In the genomic region with DNA sequence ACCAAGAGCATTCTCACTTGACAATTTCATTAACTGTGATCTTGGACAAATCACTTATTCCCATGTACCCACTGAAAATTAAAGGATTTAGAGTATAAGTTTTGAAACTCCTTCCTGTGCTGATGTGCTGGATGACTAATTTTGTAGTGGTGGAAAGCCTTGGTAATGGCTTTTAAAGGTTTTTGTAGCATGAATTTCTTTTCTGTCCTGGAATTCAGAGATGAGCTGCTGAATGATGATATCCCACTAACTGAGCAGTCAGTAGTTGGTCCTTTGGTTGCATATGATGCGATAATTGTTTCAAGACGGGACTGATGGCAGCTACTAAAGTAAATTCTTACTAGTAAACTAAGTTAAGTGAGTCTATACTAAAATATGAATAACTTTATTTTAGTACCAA, we compare ENCODE assay signal across 16 cellular contexts. TPM values are rescaled to one million over a fixed set of nuclear protein-coding genes. Genes with fewer than 3 reads are reported as not detected.
DNase-seq lines count a peak whose midpoint lies in the region; ATAC-seq and TF ChIP-seq lines count a peak whose summit lies in the region.
"Had no signal": no experiment of that assay in that cellular context is flagged by ENCODE, and none has a peak within 500 bp of the region (broad histone marks: within the 10 kb centered on the region; RNA-seq: fewer than 3 reads in every experiment).

No MANE protein-coding gene starts in this region.

- H3K27me3 Mint-ChIP-seq in activated CD8-positive, alpha-beta memory T cell treated with anti-CD3 and anti-CD28 coated beads, Interleukin-2, amount 10 ng/mL, durations not matched to agents 7 days and 5 days = no peaks in the 10 kb centered on the region
- peaks cover 9% of the 10 kb centered on the region for H3K27me3 Mint-ChIP-seq in brain
- H3K27me3 Mint-ChIP-seq: dendritic cell treated with granulocyte-macrophage colony-stimulating factor and Interleukin-4, amounts not matched to agents 40 ng/mL and 50 ng/mL, for 4 days had no signal

- peaks cover 80% of the 10 kb centered on the region for H3K4me1 Mint-ChIP-seq in activated CD8-positive, alpha-beta memory T cell treated with anti-CD3 and anti-CD28 coated beads, Interleukin-2, amount 10 ng/mL, durations not matched to agents 7 days and 5 days
- peaks cover 78% of the 10 kb centered on the region for H3K4me1 Mint-ChIP-seq in brain

- no peak for DNase-seq in activated CD8-positive, alpha-beta memory T cell treated with anti-CD3 and anti-CD28 coated beads, Interleukin-2, amount 10 ng/mL, durations not matched to agents 7 days and 5 days
- DNase-seq in activated CD8-positive, alpha-beta memory T cell treated with anti-CD3 and anti-CD28 coated beads, Interleukin-2, amount 50 U/mL, for 48 hours = no peak
- DNase-seq in HFF-Myc (ENCODE audit: extremely low read depth, low read depth) = no peak
- peak; percentile 57 for DNase-seq in osteoblast (ENCODE audit: insufficient read length, low spot score, missing footprints)
- no peak for DNase-seq in left colon
- DNase-seq: amniotic stem cell, DMS79, NCI-H1694 treated with DMSO at 0.1 percent for 48 hours, NCI-H526, posterior cingulate gyrus, upper lobe of right lung had no signal

- H3K27ac ChIP-seq in osteoblast (ENCODE audit: low read depth, low read length) = peak overlapping the region; percentile 15
- H3K27ac ChIP-seq: upper lobe of right lung had no signal

- CTCF ChIA-PET in activated CD8-positive, alpha-beta memory T cell treated with anti-CD3 and anti-CD28 coated beads, Interleukin-2, amount 10 ng/mL, durations not matched to agents 7 days and 5 days (lab: Charles Lee) = interaction anchor here (0.6 to 1.7 kb wide), 2 partner anchors 21 to 88 kb away, joined by 3 to 5 read pairs; no protein-coding TSS in a partner anchor

- H3K4me2 ChIP-seq in osteoblast (ENCODE audit: insufficient read depth, low read length) = peak overlapping the region; percentile 3

- peaks cover 45% of the 10 kb centered on the region for H3K4me1 ChIP-seq in osteoblast (ENCODE audit: insufficient read depth, low read length)

- no peak for TF ChIP-seq CTCF in HFF-Myc (IDR thresholded peaks at IDR 0.05; ENCODE audit: low read depth, low read length, missing control alignments)
- TF ChIP-seq CTCF in brain (conservative IDR thresholded peaks at IDR 0.05) = no peak
- TF ChIP-seq CTCF in osteoblast (IDR thresholded peaks at IDR 0.05; ENCODE audit: extremely low read depth, low read depth, low read length) = no peak

- H3K27ac Mint-ChIP-seq in activated CD8-positive, alpha-beta memory T cell treated with anti-CD3 and anti-CD28 coated beads, Interleukin-2, amount 10 ng/mL, durations not matched to agents 7 days and 5 days = peak overlapping the region; percentile 47
- no peak overlapping the region for H3K27ac Mint-ChIP-seq in brain
- H3K27ac Mint-ChIP-seq: dendritic cell treated with granulocyte-macrophage colony-stimulating factor and Interleukin-4, amounts not matched to agents 40 ng/mL and 50 ng/mL, for 4 days; mesothelial cell of epicardium had no signal

- no peaks in the 10 kb centered on the region for H3K9me3 ChIP-seq in osteoblast (ENCODE audit: low read depth, low read length)
- H3K9me3 ChIP-seq: upper lobe of right lung had no signal

- H2AFZ ChIP-seq in osteoblast (ENCODE audit: low read length) = no peak overlapping the region

- peaks cover 82% of the 10 kb centered on the region for H3K79me2 ChIP-seq in osteoblast (ENCODE audit: insufficient read depth, low read length)

- intact Hi-C loops in left colon (cut with DNase I, micrococcal nuclease) = no loop called here

- H3K36me3 ChIP-seq in osteoblast (ENCODE audit: insufficient read depth, low read length) = peaks cover 88% of the 10 kb centered on the region

- no peaks in the 10 kb centered on the region for H3K27me3 ChIP-seq in osteoblast (ENCODE audit: insufficient read depth, low read length)
- H3K27me3 ChIP-seq: upper lobe of right lung had no signal

- H3K4me3 ChIP-seq in HFF-Myc (replicated peaks; ENCODE audit: low read depth, low read length) (peak overlapping the region; percentile 92), osteoblast (ENCODE audit: insufficient read depth, low read length) (no peak overlapping the region)
- H3K4me3 ChIP-seq: upper lobe of right lung had no signal

- no peak for ATAC-seq in activated CD8-positive, alpha-beta memory T cell treated with anti-CD3 and anti-CD28 coated beads, Interleukin-2, amount 10 ng/mL, durations not matched to agents 7 days and 5 days
- no peak for ATAC-seq in left colon
- ATAC-seq in HG02885 (IDR thresholded peaks at IDR 0.05; ENCODE audit: poor library complexity, unreplicated experiment) = no peak
- ATAC-seq in GM21528 (IDR thresholded peaks at IDR 0.05; ENCODE audit: low FRiP score, unreplicated experiment) = no peak
- ATAC-seq: upper lobe of right lung had no signal

- H3K36me3 Mint-ChIP-seq in activated CD8-positive, alpha-beta memory T cell treated with anti-CD3 and anti-CD28 coated beads, Interleukin-2, amount 10 ng/mL, durations not matched to agents 7 days and 5 days = peaks cover 89% of the 10 kb centered on the region
- peaks cover 91% of the 10 kb centered on the region for H3K36me3 Mint-ChIP-seq in brain

- H4K20me1 ChIP-seq in osteoblast (ENCODE audit: insufficient read depth, low read length) = peaks cover 96% of the 10 kb centered on the region

- H3K4me3 Mint-ChIP-seq in activated CD8-positive, alpha-beta memory T cell treated with anti-CD3 and anti-CD28 coated beads, Interleukin-2, amount 10 ng/mL, durations not matched to agents 7 days and 5 days = no peak overlapping the region
- H3K4me3 Mint-ChIP-seq in brain = peak overlapping the region in 3 of 5 experiments; percentile 35 to 75 (median 38)
- H3K4me3 Mint-ChIP-seq: dendritic cell treated with granulocyte-macrophage colony-stimulating factor and Interleukin-4, amounts not matched to agents 40 ng/mL and 50 ng/mL, for 4 days; mesothelial cell of epicardium had no signal

- no peaks in the 10 kb centered on the region for H3K9me3 Mint-ChIP-seq in activated CD8-positive, alpha-beta memory T cell treated with anti-CD3 and anti-CD28 coated beads, Interleukin-2, amount 10 ng/mL, durations not matched to agents 7 days and 5 days (ENCODE audit: low read depth)
- H3K9me3 Mint-ChIP-seq in brain = peaks cover 0 to 1% (median 0%) of the 10 kb centered on the region in 5 experiments
- H3K9me3 Mint-ChIP-seq: dendritic cell treated with granulocyte-macrophage colony-stimulating factor and Interleukin-4, amounts not matched to agents 40 ng/mL and 50 ng/mL, for 4 days; mesothelial cell of epicardium had no signal

RNA-seq across cellular contexts. Expression of a gene that starts 5.2 kb away (rescaled TPM):
- total RNA-seq in activated CD8-positive, alpha-beta memory T cell treated with anti-CD3 and anti-CD28 coated beads, Interleukin-2, amount 10 ng/mL, durations not matched to agents 7 days and 5 days = 100 to 1,000 TPM; 581 to 800 TPM
- polyA plus RNA-seq in brain (ENCODE audit: insufficient read depth, low read depth, low replicate concordance) = 1,031 TPM
- total RNA-seq in osteoblast (827 and 962 TPM in 2 replicates), left colon (100 to 1,000 TPM; 671 to 694 TPM)

RNA-seq across cellular contexts. Expression of a gene that starts 52.2 kb away (rescaled TPM):
- 10 to 100 TPM in 1 of 2 experiments, 1 to 10 TPM in 1; 2.6 to 14.0 TPM for total RNA-seq in activated CD8-positive, alpha-beta memory T cell treated with anti-CD3 and anti-CD28 coated beads, Interleukin-2, amount 10 ng/mL, durations not matched to agents 7 days and 5 days
- polyA plus RNA-seq in brain (ENCODE audit: insufficient read depth, low read depth, low replicate concordance) = 1.5 TPM
- total RNA-seq in osteoblast = 51.3 and 51.8 TPM in 2 replicates
- 10 to 100 TPM; 33.0 to 37.7 TPM for total RNA-seq in left colon
